18 cellular contexts compared by ENCODE assay signal in the genomic region with DNA sequence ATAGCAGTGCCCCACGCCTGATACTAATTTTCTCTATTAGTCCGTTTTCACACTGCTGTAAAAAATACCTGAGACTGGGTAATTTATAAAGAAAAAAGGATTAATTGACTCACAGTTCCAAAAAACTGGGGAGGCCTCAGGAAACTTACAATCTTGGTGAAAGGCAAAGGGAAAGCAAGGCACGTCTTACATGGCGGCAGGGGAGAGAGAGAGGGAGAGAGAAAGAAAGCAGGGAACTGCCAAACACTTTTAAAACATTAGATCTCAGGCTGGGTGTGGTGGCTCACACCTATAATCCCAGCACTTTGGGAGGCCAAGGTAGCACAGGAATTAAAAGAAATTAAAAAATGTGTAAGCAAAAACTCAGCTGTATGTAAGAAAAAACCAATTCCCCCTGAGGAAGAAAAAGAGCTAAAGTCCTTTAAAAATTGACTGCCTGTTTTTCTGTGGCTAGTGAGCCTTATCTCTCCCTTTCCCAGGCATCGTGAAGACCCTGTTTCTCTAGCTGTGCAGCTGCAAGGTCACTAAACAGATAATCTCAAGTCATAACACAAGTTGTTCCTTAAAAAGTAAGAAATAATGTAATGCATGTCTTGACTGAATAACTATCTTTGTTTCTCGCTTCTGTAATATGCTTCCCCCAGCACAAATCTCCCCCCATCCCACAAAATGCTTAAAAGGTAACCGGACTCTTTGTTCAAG. TPM values are rescaled to one million over a fixed set of nuclear protein-coding genes. Genes with fewer than 3 reads are reported as not detected.
DNase-seq lines count a peak whose midpoint lies in the region; ATAC-seq lines count a peak whose summit lies in the region.
"Had no signal": no experiment of that assay in that cellular context is flagged by ENCODE, and none has a peak within 500 bp of the region (broad histone marks: within the 10 kb centered on the region; RNA-seq: fewer than 3 reads in every experiment).

No MANE protein-coding gene starts in this region.

- H3K4me1 Mint-ChIP-seq in activated CD4-positive, alpha-beta T cell treated with anti-CD3 and anti-CD28 coated beads for 36 hours = peaks cover 63% of the 10 kb centered on the region
- H3K4me1 Mint-ChIP-seq in T-helper 17 cell = peaks cover 34% of the 10 kb centered on the region
- H3K4me1 Mint-ChIP-seq in naive thymus-derived CD8-positive, alpha-beta T cell = peaks cover 16 to 53% (median 42%) of the 10 kb centered on the region in 4 donors

- peak overlapping the region; percentile 45 for H3K27ac Mint-ChIP-seq in activated CD4-positive, alpha-beta T cell treated with anti-CD3 and anti-CD28 coated beads for 36 hours
- H3K27ac Mint-ChIP-seq in T-helper 17 cell = peak overlapping the region; percentile 6
- H3K27ac Mint-ChIP-seq in naive thymus-derived CD8-positive, alpha-beta T cell = peak overlapping the region in 7 of 10 donors; percentile 34 to 85 (median 50)
- H3K27ac Mint-ChIP-seq: CD8-positive, alpha-beta T cell had no signal

- H3K27me3 ChIP-seq in BLaER1 treated with 17β-estradiol and CSF1 and Interleukin-3, amounts not matched to agents 10 nM and 100 nM = no peaks in the 10 kb centered on the region

- H3K4me3 Mint-ChIP-seq in activated CD4-positive, alpha-beta T cell treated with anti-CD3 and anti-CD28 coated beads for 36 hours = no peak overlapping the region
- H3K4me3 Mint-ChIP-seq in T-helper 17 cell = peak overlapping the region; percentile 50
- no peak overlapping the region for H3K4me3 Mint-ChIP-seq in naive thymus-derived CD8-positive, alpha-beta T cell
- H3K4me3 Mint-ChIP-seq: CD8-positive, alpha-beta T cell had no signal

- peaks cover 0 to 12% (median 0%) of the 10 kb centered on the region in 11 experiments; a peak in 4 of 22 replicates for H3K36me3 ChIP-seq in BLaER1 treated with 17β-estradiol and CSF1 and Interleukin-3, amounts not matched to agents 10 nM and 100 nM

- H3K4me2 ChIP-seq in BLaER1 treated with 17β-estradiol and CSF1 and Interleukin-3, amounts not matched to agents 10 nM and 100 nM = peak overlapping the region; percentile 14 to 100 (median 90); a peak in 18 of 22 replicates

- H3K9me3 ChIP-seq in BLaER1 treated with 17β-estradiol and CSF1 and Interleukin-3, amounts not matched to agents 10 nM and 100 nM (replicated peaks in 1 of 11) = peaks cover 0 to 14% (median 13%) of the 10 kb centered on the region in 11 experiments; a peak in 19 of 22 replicates
- no peaks in the 10 kb centered on the region for H3K9me3 ChIP-seq in T-helper 17 cell (ENCODE audit: control insufficient read depth, low read length, poor library complexity, severe bottlenecking)

- H4K20me1 ChIP-seq in BLaER1 treated with 17β-estradiol and CSF1 and Interleukin-3, amounts not matched to agents 10 nM and 100 nM = no peaks in the 10 kb centered on the region

- CTCF ChIA-PET in activated CD4-positive, alpha-beta T cell treated with anti-CD3 and anti-CD28 coated beads for 36 hours (lab: Charles Lee) = interaction anchor here (0.7 to 0.9 kb wide), 2 partner anchors 9 to 14 kb away, joined by 3 to 5 read pairs; a partner anchor contains a TSS

- POLR2A ChIA-PET in activated CD4-positive, alpha-beta T cell treated with anti-CD3 and anti-CD28 coated beads for 36 hours (lab: Charles Lee) = no interaction called here
- POLR2A ChIA-PET in naive thymus-derived CD8-positive, alpha-beta T cell (lab: Charles Lee) = no interaction called here

- 0 out of 22 replicates have a peak overlapping the region, but pooled peaks of 1 of the 11 experiments have one; percentile 15 for H3K27ac ChIP-seq in BLaER1 treated with 17β-estradiol and CSF1 and Interleukin-3, amounts not matched to agents 10 nM and 100 nM
- H3K27ac ChIP-seq: HL-60 had no signal

- H3K4me1 ChIP-seq in BLaER1 treated with 17β-estradiol and CSF1 and Interleukin-3, amounts not matched to agents 10 nM and 100 nM = peaks cover 31 to 57% (median 47%) of the 10 kb centered on the region in 10 experiments

- intact Hi-C loops in activated CD4-positive, alpha-beta T cell treated with anti-CD3 and anti-CD28 coated beads for 36 hours (cut with DNase I, micrococcal nuclease) = no loop called here

- no peak overlapping the region for H3K4me3 ChIP-seq in BLaER1 treated with 17β-estradiol and CSF1 and Interleukin-3, amounts not matched to agents 10 nM and 100 nM

- ATAC-seq in activated CD4-positive, alpha-beta T cell treated with anti-CD3 and anti-CD28 coated beads for 36 hours = no peak
- no peak for ATAC-seq in T-helper 17 cell
- no peak for ATAC-seq in naive thymus-derived CD8-positive, alpha-beta T cell
- ATAC-seq: CD8-positive, alpha-beta T cell had no signal

- H3K9ac ChIP-seq in BLaER1 treated with 17β-estradiol and CSF1 and Interleukin-3, amounts not matched to agents 10 nM and 100 nM = no peak overlapping the region; a peak in 1 of 22 replicates

- DNase-seq in activated CD4-positive, alpha-beta T cell treated with anti-CD3 and anti-CD28 coated beads for 36 hours = no peak
- DNase-seq in activated CD4-positive, alpha-beta T cell treated with anti-CD3 and anti-CD28 coated beads for 48 hours = no peak
- no peak for DNase-seq in T-helper 17 cell
- DNase-seq in naive thymus-derived CD8-positive, alpha-beta T cell = no peak
- no peak for DNase-seq in NCI-H1694 (lab: John Stamatoyannopoulos, UW)
- no peak for DNase-seq in mesenteric fat pad (ENCODE audit: low spot score)
- no peak for DNase-seq in ecto neural progenitor cell (ENCODE audit: low spot score)
- DNase-seq: CD8-positive, alpha-beta T cell; KBM-7; NCI-H1092; NCI-H1694 treated with DMSO at 0.1 percent for 48 hours; NCI-H345; NCI-H526 treated with DMSO at 0.1 percent for 48 hours; NK-92 treated with Interleukin-12 subunit alpha and Interleukin-12 subunit beta, amount 100 ng/mL, for 24 hours had no signal

- peaks cover 10% of the 10 kb centered on the region for H3K36me3 Mint-ChIP-seq in activated CD4-positive, alpha-beta T cell treated with anti-CD3 and anti-CD28 coated beads for 36 hours (ENCODE audit: low read depth)
- H3K36me3 Mint-ChIP-seq in T-helper 17 cell (ENCODE audit: low read depth) = no peaks in the 10 kb centered on the region
- peaks cover 0 to 3% (median 0%) of the 10 kb centered on the region in 3 donors for H3K36me3 Mint-ChIP-seq in naive thymus-derived CD8-positive, alpha-beta T cell
- H3K36me3 Mint-ChIP-seq: CD8-positive, alpha-beta T cell had no signal

- no peaks in the 10 kb centered on the region for H3K27me3 Mint-ChIP-seq in activated CD4-positive, alpha-beta T cell treated with anti-CD3 and anti-CD28 coated beads for 36 hours
- no peaks in the 10 kb centered on the region for H3K27me3 Mint-ChIP-seq in T-helper 17 cell
- no peaks in the 10 kb centered on the region for H3K27me3 Mint-ChIP-seq in naive thymus-derived CD8-positive, alpha-beta T cell

- peaks cover 3% of the 10 kb centered on the region for H3K9me3 Mint-ChIP-seq in activated CD4-positive, alpha-beta T cell treated with anti-CD3 and anti-CD28 coated beads for 36 hours (ENCODE audit: low read depth)
- H3K9me3 Mint-ChIP-seq in naive thymus-derived CD8-positive, alpha-beta T cell = peaks cover 0 to 2% (median 0%) of the 10 kb centered on the region in 9 donors
- H3K9me3 Mint-ChIP-seq: CD8-positive, alpha-beta T cell had no signal

RNA-seq across cellular contexts. Expression of a gene that starts 14.0 kb away (rescaled TPM):
- total RNA-seq in activated CD4-positive, alpha-beta T cell treated with anti-CD3 and anti-CD28 coated beads for 36 hours = under 1 TPM; 0.11 to 0.30 TPM
- under 1 TPM; 0.12 to 0.26 TPM for total RNA-seq in T-helper 17 cell
- under 1 TPM in 1 of 2 experiments, not detected in 1; 0.26 TPM for total RNA-seq in naive thymus-derived CD8-positive, alpha-beta T cell
- not detected for polyA plus RNA-seq in naive thymus-derived CD8-positive, alpha-beta T cell
- total RNA-seq in mesenteric fat pad = not detected
- total RNA-seq: Daoy, M059J had no signal

RNA-seq across cellular contexts. Expression of a gene that starts 19.7 kb away (rescaled TPM):
- 1,000 to 10,000 TPM; 1,864 to 2,360 TPM for total RNA-seq in activated CD4-positive, alpha-beta T cell treated with anti-CD3 and anti-CD28 coated beads for 36 hours
- total RNA-seq in T-helper 17 cell = 1,000 to 10,000 TPM; 1,099 to 1,147 TPM
- 100 to 1,000 TPM; 363 to 375 TPM for total RNA-seq in naive thymus-derived CD8-positive, alpha-beta T cell
- polyA plus RNA-seq in naive thymus-derived CD8-positive, alpha-beta T cell = 1,000 to 10,000 TPM; 1,686 to 2,118 (median 1,952) TPM
- 36.0 TPM for total RNA-seq in mesenteric fat pad

RNA-seq across cellular contexts. Expression of a gene that starts 27.3 kb away (rescaled TPM):
- total RNA-seq in activated CD4-positive, alpha-beta T cell treated with anti-CD3 and anti-CD28 coated beads for 36 hours = under 1 TPM; 0.21 to 0.32 TPM
- not detected for total RNA-seq in T-helper 17 cell
- total RNA-seq in naive thymus-derived CD8-positive, alpha-beta T cell = not detected
- polyA plus RNA-seq in naive thymus-derived CD8-positive, alpha-beta T cell = not detected
- total RNA-seq in mesenteric fat pad = 6.1 TPM
- total RNA-seq: CD8-positive, alpha-beta T cell had no signal

RNA-seq across cellular contexts. Expression of a gene that starts 38.8 kb away (rescaled TPM):
- under 1 TPM; 0.55 to 0.91 TPM for total RNA-seq in activated CD4-positive, alpha-beta T cell treated with anti-CD3 and anti-CD28 coated beads for 36 hours
- total RNA-seq in T-helper 17 cell (1 to 10 TPM; 1.4 to 1.5 TPM), mesenteric fat pad (21.6 TPM)
- total RNA-seq in naive thymus-derived CD8-positive, alpha-beta T cell = under 1 TPM; 0.38 to 0.60 TPM
- polyA plus RNA-seq in naive thymus-derived CD8-positive, alpha-beta T cell = under 1 TPM; 0.36 to 0.94 (median 0.60) TPM

RNA-seq across cellular contexts. Expression of a gene that starts 48.4 kb away (rescaled TPM):
- 1 to 10 TPM in 1 of 2 experiments, under 1 TPM in 1; 0.58 to 1.2 TPM for total RNA-seq in activated CD4-positive, alpha-beta T cell treated with anti-CD3 and anti-CD28 coated beads for 36 hours
- total RNA-seq in T-helper 17 cell (not detected), mesenteric fat pad (not detected)
- not detected for total RNA-seq in naive thymus-derived CD8-positive, alpha-beta T cell
- not detected for polyA plus RNA-seq in naive thymus-derived CD8-positive, alpha-beta T cell
- total RNA-seq: CD8-positive, alpha-beta T cell; Daoy; M059J had no signal
